Comparison of ENCODE assay signal across 8 cellular contexts in genomic region chr2:96638144-96639121, GRCh38. TPM values are rescaled to one million over a fixed set of nuclear protein-coding genes. Genes with fewer than 3 reads are reported as not detected.
A peak's percentile ranks its signal among the peaks of the same experiment; 100 is the strongest.
DNase-seq lines count a peak whose midpoint lies in the region; ATAC-seq and TF ChIP-seq lines count a peak whose summit lies in the region.

TSS of gene KANSL3 (minus strand) at chr2:96638312. CDS start at chr2:96637135, 1,177 bp downstream.

- intact Hi-C loops in adrenal gland (cut with DNase I) (no loop called here), heart left ventricle (cut with DNase I) (loop anchor here in 9 of 10 donors (1.0 to 10.0 kb wide), 9 partner anchors 96 to 324 kb away; partner anchors contain the start of genes CNNM4 (in 3 of the 9), ARID5A (in 2 of the 9), CNNM3 (in 1 of the 9) and LMAN2L (in 1 of the 9)), posterior cingulate gyrus (cut with DNase I) (loop anchor here (1.0 to 10.0 kb wide), 2 partner anchors 102 to 126 kb away; partner anchors contain the start of genes CNNM4 and LMAN2L)

- TF ChIP-seq EP300 in upper lobe of left lung (IDR thresholded peaks at IDR 0.05) = peak in 1 of 4 donors; percentile 93

- H3K4me3 ChIP-seq in GM12875 (ENCODE audit: low read depth, low read length) (peak within 1 kb of the TSS; percentile 53), adrenal gland (peak within 1 kb of the TSS in 3 of 4 donors; percentile 28 to 80 (median 48)), heart left ventricle (peak within 1 kb of the TSS; percentile 21 to 91 (median 71)), upper lobe of left lung (peak within 1 kb of the TSS; percentile 56 to 67 (median 58))

- 7 to 26% (median 11%) methylated on average over 15 to 67 of the region's 67 CpGs for WGBS in adrenal gland, 4 donors
- WGBS in heart left ventricle, 4 donors = 8 to 22% (median 9%) methylated on average over 23 to 67 of the region's 67 CpGs
- 11 to 12% methylated on average over 42 to 49 of the region's 67 CpGs for WGBS in upper lobe of left lung, 2 donors

- no peaks in the 10 kb centered on the region for H3K27me3 ChIP-seq in adrenal gland
- no peaks in the 10 kb centered on the region for H3K27me3 ChIP-seq in heart left ventricle
- H3K27me3 ChIP-seq in upper lobe of left lung = peaks cover 0 to 2% (median 0%) of the 10 kb centered on the region in 4 donors

- DNase-seq in NCI-H1436 (lab: John Stamatoyannopoulos, UW) = peak; percentile 88
- peak; percentile 74 to 92 (median 83) for DNase-seq in T-helper 1 cell
- DNase-seq in adrenal gland = peak; percentile 88 to 93 (median 91)
- peak; percentile 91 to 96 (median 92) for DNase-seq in heart left ventricle
- peak; percentile 84 to 98 (median 88) for DNase-seq in posterior cingulate gyrus
- peak; percentile 92 to 98 for DNase-seq in upper lobe of left lung

- TF ChIP-seq CTCF in GM12875 (IDR thresholded peaks at IDR 0.05; ENCODE audit: borderline replicate concordance, insufficient read depth, low read depth, low read length) (no peak), adrenal gland (IDR thresholded peaks at IDR 0.05) (peak in 1 of 6 experiments; percentile 70), heart left ventricle (IDR thresholded peaks at IDR 0.05) (peak in 1 of 12 donors; percentile 4), upper lobe of left lung (IDR thresholded peaks at IDR 0.05) (peak in 4 of 6 experiments; percentile 24 to 65 (median 36))

- H3K27ac ChIP-seq in adrenal gland (peak within 1 kb of the TSS; percentile 65 to 98 (median 94)), heart left ventricle (peak within 1 kb of the TSS; percentile 86 to 99 (median 95)), upper lobe of left lung (peak within 1 kb of the TSS; percentile 95 to 97 (median 96))

- H3K4me1 ChIP-seq in adrenal gland (replicated peaks in 1 of 2) (peaks cover 12 to 27% of the 10 kb centered on the region in 2 donors), heart left ventricle (peaks cover 0 to 42% (median 31%) of the 10 kb centered on the region in 12 donors), upper lobe of left lung (peaks cover 19 to 38% (median 33%) of the 10 kb centered on the region in 4 donors)

- ATAC-seq in HG02798 (IDR thresholded peaks at IDR 0.05; ENCODE audit: poor library complexity, unreplicated experiment) = peak; percentile 80
- peak; percentile 81 to 94 (median 88) for ATAC-seq in heart left ventricle
- peak; percentile 97 for ATAC-seq in upper lobe of left lung (ENCODE audit: low FRiP score in 2 of 2)

- H3K9me3 ChIP-seq in adrenal gland (replicated peaks in 1 of 3) (no peaks in the 10 kb centered on the region), heart left ventricle (no peaks in the 10 kb centered on the region), upper lobe of left lung (no peaks in the 10 kb centered on the region)

- TF ChIP-seq POLR2A in adrenal gland (IDR thresholded peaks at IDR 0.05) = peak; percentile 88 to 99
- TF ChIP-seq POLR2A in heart left ventricle (IDR thresholded peaks at IDR 0.05) = peak; percentile 20 to 69
- peak; percentile 45 to 100 (median 85) for TF ChIP-seq POLR2A in upper lobe of left lung (IDR thresholded peaks at IDR 0.05)

- H3K36me3 ChIP-seq in adrenal gland (replicated peaks in 1 of 2) (peaks cover 0 to 11% of the 10 kb centered on the region in 2 donors), heart left ventricle (peaks cover 0 to 22% (median 15%) of the 10 kb centered on the region in 9 donors), upper lobe of left lung (peaks cover 0 to 15% (median 3%) of the 10 kb centered on the region in 4 donors)

RNA-seq across cellular contexts. Expression of gene KANSL3, which starts in this region (rescaled TPM):
- total RNA-seq in adrenal gland (10 to 100 TPM; 31.7 to 54.1 (median 40.9) TPM), heart left ventricle (10 to 100 TPM; 22.7 to 38.0 (median 30.7) TPM), upper lobe of left lung (100 to 1,000 TPM in 1 of 6 donors, 10 to 100 TPM in 5; 41.3 to 133 (median 53.0) TPM)
- polyA plus RNA-seq in adrenal gland (10 to 100 TPM; 22.3 to 33.5 (median 26.2) TPM), heart left ventricle (10 to 100 TPM; 13.8 to 24.0 TPM)

Comparison
In these comparisons a context has a peak if more than half of its experiments do, and no peak if none do; other contexts are left out.
1. Peak in every context shown above with its lines: DNase-seq, ATAC-seq, H3K4me3 ChIP-seq and H3K27ac ChIP-seq.
2. intact Hi-C loops: an anchor here in heart left ventricle (1.0 to 10.0 kb wide) and posterior cingulate gyrus (1.0 to 10.0 kb wide); none called in adrenal gland.